Comparison of ENCODE assay signal across 21 cellular contexts in genomic region chr5:55141945-55142690, GRCh38. TPM values are rescaled to one million over a fixed set of nuclear protein-coding genes. Genes with fewer than 3 reads are reported as not detected.
DNase-seq lines count a peak whose midpoint lies in the region; ATAC-seq and TF ChIP-seq lines count a peak whose summit lies in the region.
"Had no signal": no experiment of that assay in that cellular context is flagged by ENCODE, and none has a peak within 500 bp of the region (broad histone marks: within the 10 kb centered on the region; RNA-seq: fewer than 3 reads in every experiment).

No MANE protein-coding gene starts in this region.

- DNase-seq in stimulated activated CD4-positive, alpha-beta T cell treated with anti-CD3 and anti-CD28 coated beads, Interleukin-15, amount 100 ng/mL, for 24 hours, result peak; percentile 15
- DNase-seq in stimulated activated CD4-positive, alpha-beta T cell treated with anti-CD3 and anti-CD28 coated beads, Interleukin-4, amount 100 ng/mL, for 24 hours, result no peak
- peak; percentile 42 for DNase-seq in activated CD4-positive, alpha-beta memory T cell treated with anti-CD3 and anti-CD28 coated beads, Interleukin-2, amount 10 ng/mL, durations not matched to agents 7 days and 5 days
- DNase-seq in endodermal cell (no peak), DMS79 treated with DMSO at 0.1 percent for 48 hours (lab: John Stamatoyannopoulos, UW) (no peak), NCI-H748 (lab: John Stamatoyannopoulos, UW; ENCODE audit: unreplicated experiment) (no peak)
- DNase-seq: activated effector memory CD4-positive, alpha-beta T cell treated with anti-CD3 and anti-CD28 coated beads, Interleukin-2, amount 50 U/mL, for 16 hours; AML-193; GDM1; NCI-H1048; NCI-H2029 treated with DMSO at 0.1 percent for 48 hours; pancreas had no signal

- no peaks in the 10 kb centered on the region for H3K9me3 Mint-ChIP-seq in activated CD4-positive, alpha-beta memory T cell treated with anti-CD3 and anti-CD28 coated beads, Interleukin-2, amount 10 ng/mL, durations not matched to agents 7 days and 5 days
- peaks cover 2% of the 10 kb centered on the region for H3K9me3 Mint-ChIP-seq in endodermal cell

- H3K4me3 Mint-ChIP-seq in activated CD4-positive, alpha-beta memory T cell treated with anti-CD3 and anti-CD28 coated beads, Interleukin-2, amount 10 ng/mL, durations not matched to agents 7 days and 5 days, result peak overlapping the region; percentile 7
- no peak overlapping the region for H3K4me3 Mint-ChIP-seq in endodermal cell

- no peak overlapping the region for H3K27ac ChIP-seq in endodermal cell (ENCODE audit: low read depth, low read length)
- H3K27ac ChIP-seq: hepatocyte, pancreas, vagina had no signal

- no peaks in the 10 kb centered on the region for H3K9me3 ChIP-seq in endodermal cell (ENCODE audit: control insufficient read depth, low read length)
- H3K9me3 ChIP-seq: pancreas, vagina had no signal

- H3K36me3 ChIP-seq in endodermal cell (ENCODE audit: control insufficient read depth, insufficient read depth, low read length), result no peaks in the 10 kb centered on the region
- H3K36me3 ChIP-seq: pancreas, vagina had no signal

- H3K4me1 ChIP-seq in endodermal cell (ENCODE audit: control insufficient read depth, insufficient read depth, low read length), result no peaks in the 10 kb centered on the region
- H3K4me1 ChIP-seq: pancreas, vagina had no signal

- TF ChIP-seq CTCF in endodermal cell (conservative IDR thresholded peaks at IDR 0.05), result peak; percentile 32

- H3K9ac ChIP-seq in endodermal cell (ENCODE audit: extremely low read depth, low read length, poor library complexity, severe bottlenecking), result no peak overlapping the region

- H3K4me3 ChIP-seq in endodermal cell (ENCODE audit: low read length), result no peak overlapping the region
- H3K4me3 ChIP-seq: hepatocyte, lung, pancreas, vagina had no signal

- ATAC-seq in HG02642 (IDR thresholded peaks at IDR 0.05; ENCODE audit: poor library complexity, unreplicated experiment), result no peak
- ATAC-seq: activated CD4-positive, CD25-positive, alpha-beta regulatory T cell treated with anti-CD3 and anti-CD28 coated beads, Interleukin-2, amount 50 U/mL, for 24 hours; pancreas; Right ventricle myocardium inferior; sciatic nerve had no signal

- POLR2A ChIA-PET in activated CD4-positive, alpha-beta memory T cell treated with anti-CD3 and anti-CD28 coated beads, Interleukin-2, amount 10 ng/mL, durations not matched to agents 7 days and 5 days (lab: Charles Lee), result interaction anchor here (1.0 to 3.1 kb wide), 11 partner anchors 34 to 532 kb away, joined by 3 to 20 read pairs (median 6); partner anchors contain the start of gene GZMA

- H3K27ac Mint-ChIP-seq in activated CD4-positive, alpha-beta memory T cell treated with anti-CD3 and anti-CD28 coated beads, Interleukin-2, amount 10 ng/mL, durations not matched to agents 7 days and 5 days, result peak overlapping the region; percentile 66
- no peak overlapping the region for H3K27ac Mint-ChIP-seq in endodermal cell

- no peaks in the 10 kb centered on the region for H3K27me3 ChIP-seq in endodermal cell (ENCODE audit: control insufficient read depth, insufficient read depth, low read length, poor library complexity, severe bottlenecking)
- H3K27me3 ChIP-seq: pancreas, vagina had no signal

- H3K4me1 Mint-ChIP-seq in activated CD4-positive, alpha-beta memory T cell treated with anti-CD3 and anti-CD28 coated beads, Interleukin-2, amount 10 ng/mL, durations not matched to agents 7 days and 5 days, result peaks cover 42% of the 10 kb centered on the region
- peaks cover 17% of the 10 kb centered on the region for H3K4me1 Mint-ChIP-seq in endodermal cell

- H3K36me3 Mint-ChIP-seq in activated CD4-positive, alpha-beta memory T cell treated with anti-CD3 and anti-CD28 coated beads, Interleukin-2, amount 10 ng/mL, durations not matched to agents 7 days and 5 days (ENCODE audit: low read depth), result peaks cover 2% of the 10 kb centered on the region
- H3K36me3 Mint-ChIP-seq in endodermal cell (ENCODE audit: low read depth), result no peaks in the 10 kb centered on the region

- WGBS in endodermal cell (ENCODE audit: insufficient coverage in 1 of 2, insufficient read length in 1 of 2), 2 experiments, result 94 to 95% methylated on average over 7 to 9 of the region's 9 CpGs

- H3K27me3 Mint-ChIP-seq in activated CD4-positive, alpha-beta memory T cell treated with anti-CD3 and anti-CD28 coated beads, Interleukin-2, amount 10 ng/mL, durations not matched to agents 7 days and 5 days, result peaks cover 19% of the 10 kb centered on the region
- peaks cover 7% of the 10 kb centered on the region for H3K27me3 Mint-ChIP-seq in endodermal cell (ENCODE audit: insufficient read depth)

- CTCF ChIA-PET in activated CD4-positive, alpha-beta memory T cell treated with anti-CD3 and anti-CD28 coated beads, Interleukin-2, amount 10 ng/mL, durations not matched to agents 7 days and 5 days (lab: Charles Lee), result interaction anchor here (0.6 to 3.0 kb wide), 9 partner anchors 18 to 239 kb away, joined by 3 to 24 read pairs (median 5); partner anchors contain the start of genes GPX8, GZMA and GZMK

RNA-seq across cellular contexts. Expression of gene GPX8, which starts 17.9 kb away (rescaled TPM):
- total RNA-seq in activated CD4-positive, alpha-beta memory T cell treated with anti-CD3 and anti-CD28 coated beads, Interleukin-2, amount 10 ng/mL, durations not matched to agents 7 days and 5 days, result not detected
- 10 to 100 TPM; 47.9 to 68.9 TPM for total RNA-seq in endodermal cell
- polyA plus RNA-seq in endodermal cell (2013, experiment 1 of 2), result 64.2 TPM
- 58.5 TPM for polyA plus RNA-seq in endodermal cell (2013, experiment 2 of 2)

RNA-seq across cellular contexts. Expression of gene CDC20B, which starts 30.9 kb away (rescaled TPM):
- total RNA-seq in activated CD4-positive, alpha-beta memory T cell treated with anti-CD3 and anti-CD28 coated beads, Interleukin-2, amount 10 ng/mL, durations not matched to agents 7 days and 5 days, result under 1 TPM; 0.13 to 0.18 TPM
- under 1 TPM; 0.13 to 0.20 TPM for total RNA-seq in endodermal cell
- 0.21 TPM for polyA plus RNA-seq in endodermal cell (2013, experiment 1 of 2)
- not detected for polyA plus RNA-seq in endodermal cell (2013, experiment 2 of 2)
- total RNA-seq: fibroblast of villous mesenchyme, pancreas, Right ventricle myocardium inferior, sciatic nerve, vagina had no signal
- polyA plus RNA-seq: hepatocyte, pancreas had no signal

RNA-seq across cellular contexts. Expression of gene GZMA, which starts 39.7 kb away (rescaled TPM):
- total RNA-seq in activated CD4-positive, alpha-beta memory T cell treated with anti-CD3 and anti-CD28 coated beads, Interleukin-2, amount 10 ng/mL, durations not matched to agents 7 days and 5 days, result 1,000 to 10,000 TPM; 1,058 to 1,099 TPM
- total RNA-seq in endodermal cell, result under 1 TPM in 1 of 2 donors, not detected in 1; 0.31 TPM
- polyA plus RNA-seq in endodermal cell (2013, experiment 1 of 2), result not detected
- polyA plus RNA-seq in endodermal cell (2013, experiment 2 of 2), result not detected
- total RNA-seq: fibroblast of villous mesenchyme, hepatocyte had no signal
- polyA plus RNA-seq: hepatocyte, keratinocyte had no signal

Comparison
In these comparisons a context has a peak if more than half of its experiments do, and no peak if none do; other contexts are left out.
1. DNase-seq: peak in stimulated activated CD4-positive, alpha-beta T cell treated with anti-CD3 and anti-CD28 coated beads, Interleukin-15, amount 100 ng/mL, for 24 hours (single experiment) and activated CD4-positive, alpha-beta memory T cell treated with anti-CD3 and anti-CD28 coated beads, Interleukin-2, amount 10 ng/mL, durations not matched to agents 7 days and 5 days (single experiment); none in stimulated activated CD4-positive, alpha-beta T cell treated with anti-CD3 and anti-CD28 coated beads, Interleukin-4, amount 100 ng/mL, for 24 hours (single experiment), endodermal cell (single experiment), DMS79 treated with DMSO at 0.1 percent for 48 hours (single experiment) and NCI-H748 (single experiment).
2. RNA of gene GPX8, which starts 17.9 kb away (total RNA-seq): 47.9 to 68.9 TPM in endodermal cell; not detected in activated CD4-positive, alpha-beta memory T cell treated with anti-CD3 and anti-CD28 coated beads, Interleukin-2, amount 10 ng/mL, durations not matched to agents 7 days and 5 days; every median in the first group is over 10 times any median in the second.
3. RNA of gene GZMA, which starts 39.7 kb away (total RNA-seq): 1,058 to 1,099 TPM in activated CD4-positive, alpha-beta memory T cell treated with anti-CD3 and anti-CD28 coated beads, Interleukin-2, amount 10 ng/mL, durations not matched to agents 7 days and 5 days; 0.31 TPM in endodermal cell; every median in the first group is over 100 times any median in the second.